In genomic region chr10:113329121-113329596, GRCh38 we compare ENCODE assay signal across 16 cellular contexts.
DNase-seq lines count a peak whose midpoint lies in the region; ATAC-seq and TF ChIP-seq lines count a peak whose summit lies in the region.
"Had no signal": no experiment of that assay in that cellular context is flagged by ENCODE, and none has a peak within 500 bp of the region (broad histone marks: within the 10 kb centered on the region; RNA-seq: fewer than 3 reads in every experiment).

No MANE protein-coding gene starts in this region.

- TF ChIP-seq CTCF in kidney epithelial cell (IDR thresholded peaks at IDR 0.05; ENCODE audit: insufficient read depth, low read length, poor library complexity, severe bottlenecking) = no peak
- TF ChIP-seq CTCF in stomach (IDR thresholded peaks at IDR 0.05) = no peak

- DNase-seq in A172 (ENCODE audit: low spot score) (peak; percentile 54), H4 (ENCODE audit: low spot score) (peak; percentile 18), astrocyte of the hippocampus (ENCODE audit: low read depth, low spot score) (peak; percentile 67), kidney epithelial cell (ENCODE audit: low read depth) (peak; percentile 32), cerebellum (ENCODE audit: low spot score) (no peak), stomach (no peak)
- no peak for DNase-seq in stimulated activated CD4-positive, alpha-beta T cell treated with anti-CD3 and anti-CD28 coated beads, Interleukin-4, amount 100 ng/mL, for 4 hours
- DNase-seq: activated CD4-positive, alpha-beta T cell treated with anti-CD3 and anti-CD28 coated beads for 1 hour; activated T-cell treated with anti-CD3 and anti-CD28 coated beads for 4 hours; DMS79; effector memory CD8-positive, alpha-beta T cell; GOT3; tibial artery had no signal

- 63 to 82% (median 72%) methylated on average over 2 of the region's 2 CpGs for WGBS in stomach, 5 donors

- ATAC-seq in HG03280 (IDR thresholded peaks at IDR 0.05; ENCODE audit: unreplicated experiment) = no peak
- ATAC-seq: effector memory CD8-positive, alpha-beta T cell had no signal

- intact Hi-C loops in stomach (cut with DNase I; ENCODE audit: low total_unique reads) = no loop called here

- no peaks in the 10 kb centered on the region for H3K9me3 ChIP-seq in stomach
- H3K9me3 ChIP-seq: neutrophil, tibial artery had no signal

- H3K4me3 ChIP-seq in kidney epithelial cell (ENCODE audit: low read depth, low read length) (no peak overlapping the region), stomach (no peak overlapping the region)
- H3K4me3 ChIP-seq: hepatocyte, tibial artery had no signal

- no peaks in the 10 kb centered on the region for H3K4me1 ChIP-seq in stomach

- H3K36me3 ChIP-seq in kidney epithelial cell (ENCODE audit: control insufficient read depth, insufficient read depth, low read length) (no peaks in the 10 kb centered on the region), stomach (no peaks in the 10 kb centered on the region)
- H3K36me3 ChIP-seq: neutrophil, tibial artery had no signal

- no peak overlapping the region for H3K27ac ChIP-seq in stomach
- H3K27ac ChIP-seq: hepatocyte, neutrophil, tibial artery had no signal

- no peak for TF ChIP-seq POLR2A in stomach (IDR thresholded peaks at IDR 0.05)

- no peak for TF ChIP-seq EP300 in stomach (IDR thresholded peaks at IDR 0.05)

- H3K27me3 ChIP-seq in kidney epithelial cell (ENCODE audit: control insufficient read depth, insufficient read depth, low read length) = no peaks in the 10 kb centered on the region
- H3K27me3 ChIP-seq in stomach = no peaks in the 10 kb centered on the region
- H3K27me3 ChIP-seq: hepatocyte, neutrophil, tibial artery had no signal

Comparison
In these comparisons a context has a peak if more than half of its experiments do, and no peak if none do; other contexts are left out.
1. DNase-seq: peak in A172 (single experiment), H4 (single experiment), astrocyte of the hippocampus (single experiment) and kidney epithelial cell (single experiment); none in stimulated activated CD4-positive, alpha-beta T cell treated with anti-CD3 and anti-CD28 coated beads, Interleukin-4, amount 100 ng/mL, for 4 hours (0 of 2), cerebellum (single experiment) and stomach (single experiment).